Comparison of ENCODE assay signal across 26 cellular contexts in genomic region chr5:88899338-88899737, GRCh38. TPM values are rescaled to one million over a fixed set of nuclear protein-coding genes. Genes with fewer than 3 reads are reported as not detected.
A peak's percentile ranks its signal among the peaks of the same experiment; 100 is the strongest.
DNase-seq lines count a peak whose midpoint lies in the region; ATAC-seq, FAIRE-seq and TF ChIP-seq lines count a peak whose summit lies in the region.
"Had no signal": no experiment of that assay in that cellular context is flagged by ENCODE, and none has a peak within 500 bp of the region (broad histone marks: within the 10 kb centered on the region; RNA-seq: fewer than 3 reads in every experiment).

No MANE protein-coding gene starts in this region.

- no peak overlapping the region for H3K23ac ChIP-seq in H1 (ENCODE audit: insufficient read length)

- H3K4me3 ChIP-seq in H1 (ENCODE audit: extremely low read depth in 1 of 4, insufficient read depth in 2 of 4, low read depth in 3 of 4, low read length in 4 of 4): no peak overlapping the region
- H3K4me3 ChIP-seq: BLaER1 had no signal

- no peak overlapping the region for H4K8ac ChIP-seq in H1 (ENCODE audit: extremely low read depth, insufficient read depth, low read length)

- H2BK20ac ChIP-seq in H1 (ENCODE audit: low read length): peak overlapping the region; percentile 16; the same call in 1 of the 2 replicates

- no peak overlapping the region for H3K4me2 ChIP-seq in H1 (ENCODE audit: insufficient read depth in 1 of 2, low read depth in 2 of 2, low read length in 2 of 2)
- H3K4me2 ChIP-seq: BLaER1, SK-N-SH had no signal

- H3K36me3 ChIP-seq in H1 (ENCODE audit: control insufficient read depth in 2 of 4, insufficient read depth in 4 of 4, low read length in 3 of 4): no peaks in the 10 kb centered on the region
- H3K36me3 ChIP-seq: BLaER1 had no signal

- 91% methylated on average over 1 of the region's 1 CpG; no CpG with 5 or more reads in 1 of the 2 experiments for WGBS in H1 (ENCODE audit: extremely low coverage in 1 of 2, insufficient coverage in 1 of 2, insufficient read length in 1 of 2, insufficient replicate concordance in 2 of 2, low coverage in 1 of 2, low lambda C conversion rate in 2 of 2, missing lambda C conversion rate in 1 of 2), 2 experiments

- H3K18ac ChIP-seq in H1 (ENCODE audit: extremely low read depth, low read length): no peak overlapping the region

- H3K27ac Mint-ChIP-seq in stimulated activated naive B cell treated with anti-CD40 and anti-IgM and Interleukin-4, amounts not matched to agents 10 μg/mL and 1 μg/mL and 100 μg/mL, for 72 hours: no peak overlapping the region
- H3K27ac Mint-ChIP-seq: CD4-positive, CD25-positive, alpha-beta regulatory T cell; T-helper 1 cell treated with Interleukin-12 subunit alpha and Interleukin-12 subunit beta and Interleukin-4 antibody, amounts not matched to agents 30 μg/mL and 1 μg/mL, for 36 hours had no signal

- peaks cover 3% of the 10 kb centered on the region in 2 donors for H3K9me3 Mint-ChIP-seq in stimulated activated naive B cell treated with anti-CD40 and anti-IgM and Interleukin-4, amounts not matched to agents 10 μg/mL and 1 μg/mL and 100 μg/mL, for 72 hours
- H3K9me3 Mint-ChIP-seq: T-helper 1 cell treated with Interleukin-12 subunit alpha and Interleukin-12 subunit beta and Interleukin-4 antibody, amounts not matched to agents 30 μg/mL and 1 μg/mL, for 36 hours had no signal

- no peaks in the 10 kb centered on the region for H3K79me2 ChIP-seq in H1 (ENCODE audit: control insufficient read depth in 1 of 2, insufficient read depth in 2 of 2, low read length in 2 of 2)

- no peak overlapping the region for H4K5ac ChIP-seq in H1 (ENCODE audit: insufficient read length, low read depth, low read length)

- no peak for TF ChIP-seq EP300 in H1 (IDR thresholded peaks at IDR 0.05; ENCODE audit: borderline replicate concordance in 1 of 2, low read depth in 2 of 2, low read length in 2 of 2)

- peaks cover 0 to 8% (median 2%) of the 10 kb centered on the region in 4 experiments; a peak in 3 of 7 replicates for H3K4me1 ChIP-seq in H1 (replicated peaks in 1 of 4; ENCODE audit: control insufficient read depth in 3 of 4, insufficient read depth in 4 of 4, low read length in 3 of 4)
- H3K4me1 ChIP-seq: BLaER1 had no signal

- H3K14ac ChIP-seq in H1 (ENCODE audit: insufficient read length): no peak overlapping the region

- H3K27me3 Mint-ChIP-seq in stimulated activated naive B cell treated with anti-CD40 and anti-IgM and Interleukin-4, amounts not matched to agents 10 μg/mL and 1 μg/mL and 100 μg/mL, for 72 hours: no peaks in the 10 kb centered on the region
- H3K27me3 Mint-ChIP-seq: CD4-positive, CD25-positive, alpha-beta regulatory T cell had no signal

- H3K27me3 ChIP-seq in H1 (replicated peaks in 1 of 4; ENCODE audit: control insufficient read depth in 3 of 4, extremely low read depth in 1 of 4, insufficient read depth in 3 of 4, low read length in 3 of 4): no peaks in the 10 kb centered on the region
- H3K27me3 ChIP-seq: BLaER1 had no signal

- H3K27ac ChIP-seq in H1 (ENCODE audit: low read depth, low read length): no peak overlapping the region
- H3K27ac ChIP-seq: BLaER1 had no signal

- CTCF ChIA-PET in H1 (lab: Charles Lee; ENCODE audit: partially characterized antibody): no interaction called here

- POLR2A ChIA-PET in H1 (lab: Charles Lee; ENCODE audit: partially characterized antibody): no interaction called here

- no peak overlapping the region for H2BK5ac ChIP-seq in H1 (ENCODE audit: low read depth, low read length)

- peaks cover 4 to 13% of the 10 kb centered on the region in 2 donors for H3K36me3 Mint-ChIP-seq in stimulated activated naive B cell treated with anti-CD40 and anti-IgM and Interleukin-4, amounts not matched to agents 10 μg/mL and 1 μg/mL and 100 μg/mL, for 72 hours
- H3K36me3 Mint-ChIP-seq: CD4-positive, CD25-positive, alpha-beta regulatory T cell had no signal

- no peak overlapping the region for H3K4me3 Mint-ChIP-seq in stimulated activated naive B cell treated with anti-CD40 and anti-IgM and Interleukin-4, amounts not matched to agents 10 μg/mL and 1 μg/mL and 100 μg/mL, for 72 hours
- H3K4me3 Mint-ChIP-seq: CD4-positive, CD25-positive, alpha-beta regulatory T cell; T-helper 1 cell treated with Interleukin-12 subunit alpha and Interleukin-12 subunit beta and Interleukin-4 antibody, amounts not matched to agents 30 μg/mL and 1 μg/mL, for 36 hours had no signal

- H3K23me2 ChIP-seq in H1 (ENCODE audit: low read depth, low read length): no peaks in the 10 kb centered on the region

- no peak overlapping the region for H3K56ac ChIP-seq in H1 (replicated peaks; ENCODE audit: insufficient read length, low read depth, low read length)

- no peak for TF ChIP-seq RAD21 in H1 (IDR thresholded peaks at IDR 0.05 in 1 of 2, conservative IDR thresholded peaks at IDR 0.05 in 1 of 2; ENCODE audit: low read depth in 2 of 2, low read length in 2 of 2)

- no peak overlapping the region for H4K91ac ChIP-seq in H1 (replicated peaks; ENCODE audit: insufficient read length, low read length)

- H2BK12ac ChIP-seq in H1 (ENCODE audit: low read depth, low read length): no peak overlapping the region

- H3K79me1 ChIP-seq in H1 (ENCODE audit: low read depth, low read length): no peaks in the 10 kb centered on the region

- no peak overlapping the region for H2AK5ac ChIP-seq in H1 (ENCODE audit: low read depth, low read length)

- H3K4ac ChIP-seq in H1 (replicated peaks; ENCODE audit: insufficient read length, low read depth, low read length): no peak overlapping the region

- peaks cover 9 to 22% of the 10 kb centered on the region in 2 donors for H3K4me1 Mint-ChIP-seq in stimulated activated naive B cell treated with anti-CD40 and anti-IgM and Interleukin-4, amounts not matched to agents 10 μg/mL and 1 μg/mL and 100 μg/mL, for 72 hours
- H3K4me1 Mint-ChIP-seq: CD4-positive, CD25-positive, alpha-beta regulatory T cell had no signal

- no peak for TF ChIP-seq CTCF in H1 (IDR thresholded peaks at IDR 0.05; ENCODE audit: control extremely low read depth in 1 of 3, insufficient read depth in 1 of 3, low read depth in 1 of 3, low read length in 3 of 3)

- no peak for DNase-seq in H1 (ENCODE audit: low read depth in 1 of 2, low spot score in 2 of 2)
- no peak for DNase-seq in stimulated activated naive B cell treated with anti-CD40 and anti-IgM and Interleukin-4, amounts not matched to agents 10 μg/mL and 1 μg/mL and 100 μg/mL, for 72 hours
- no peak for DNase-seq in H4 (ENCODE audit: low spot score)
- DNase-seq in NCI-H146 (lab: John Stamatoyannopoulos, UW): no peak
- DNase-seq: CD4-positive, CD25-positive, alpha-beta regulatory T cell; DMS153; DND-41; GOT3; Karpas-422; NCI-H1694 treated with DMSO at 0.1 percent for 48 hours; NCI-H2081; NCI-H2227 treated with DMSO at 0.1 percent for 48 hours; NCI-H510A; NCI-H69; SIG-M5; SK-N-SH; SW 1271 had no signal

- ATAC-seq in GM18861 (IDR thresholded peaks at IDR 0.05; ENCODE audit: unreplicated experiment): peak; percentile 50
- ATAC-seq in HG02870 (IDR thresholded peaks at IDR 0.05; ENCODE audit: unreplicated experiment): peak; percentile 75
- ATAC-seq in stimulated activated naive B cell treated with anti-CD40 and anti-IgM and Interleukin-4, amounts not matched to agents 10 μg/mL and 1 μg/mL and 100 μg/mL, for 72 hours (replicated peaks): peak; percentile 61 to 70
- no peak for ATAC-seq in HG02642 (IDR thresholded peaks at IDR 0.05; ENCODE audit: poor library complexity, unreplicated experiment)
- ATAC-seq: HCT116, HepG2 had no signal

- H3K9me3 ChIP-seq in H1 (ENCODE audit: insufficient read depth in 2 of 2, low read depth in 1 of 2, low read length in 1 of 2): no peaks in the 10 kb centered on the region
- H3K9me3 ChIP-seq: BLaER1, SK-N-SH had no signal

- no peak overlapping the region for H3K9ac ChIP-seq in H1 (replicated peaks in 1 of 4; ENCODE audit: extremely low read depth in 1 of 4, low read depth in 3 of 4, low read length in 3 of 4)
- H3K9ac ChIP-seq: BLaER1, SK-N-SH had no signal

- TF ChIP-seq POLR2A in H1 (IDR thresholded peaks at IDR 0.05; ENCODE audit: control extremely low read depth in 1 of 2, low read depth in 2 of 2, low read length in 2 of 2): no peak

- H2AFZ ChIP-seq in H1 (ENCODE audit: low read length): no peak overlapping the region

- H2BK15ac ChIP-seq in H1 (ENCODE audit: low read length): no peak overlapping the region

- H4K20me1 ChIP-seq in H1 (replicated peaks in 1 of 2; ENCODE audit: control insufficient read depth in 1 of 2, insufficient read depth in 2 of 2, low read length in 2 of 2): no peaks in the 10 kb centered on the region
- H4K20me1 ChIP-seq: BLaER1 had no signal

- FAIRE-seq in H1 (lab: Jason Lieb, UNC): no peak
- FAIRE-seq: A204.1, HepG2, RCC 7860 had no signal

- H2BK120ac ChIP-seq in H1 (replicated peaks; ENCODE audit: low read depth, low read length): no peak overlapping the region

TF ChIP-seq in H1, 55 proteins besides CTCF, POLR2A, EP300 and RAD21 (continues in another document):
- TF ChIP-seq ZNF274 (IDR thresholded peaks at IDR 0.05; ENCODE audit: borderline replicate concordance, extremely low read depth, low read length) (no peak), ATF3 (IDR thresholded peaks at IDR 0.05; ENCODE audit: insufficient read depth, low read depth, low read length) (no peak), KDM1A (IDR thresholded peaks at IDR 0.05; ENCODE audit: borderline replicate concordance, low read length) (no peak), SP1 (IDR thresholded peaks at IDR 0.05; ENCODE audit: low read depth, low read length) (no peak), EGR1 (IDR thresholded peaks at IDR 0.05; ENCODE audit: borderline replicate concordance, low read depth, low read length) (no peak), CBX5 (IDR thresholded peaks at IDR 0.05; ENCODE audit: low read depth, low read length) (no peak), PHF8 (conservative IDR thresholded peaks at IDR 0.05; ENCODE audit: low read depth, low read length) (no peak), TAF1 (IDR thresholded peaks at IDR 0.05; ENCODE audit: low read depth, low read length) (no peak), SUZ12 (IDR thresholded peaks at IDR 0.05; ENCODE audit: low read length) (no peak), EZH2 (IDR thresholded peaks at IDR 0.05; ENCODE audit: low read depth, low read length, severe bottlenecking) (no peak)

RNA-seq across cellular contexts. Expression of gene MEF2C, which starts 16.4 kb away (rescaled TPM):
- total RNA-seq in H1 (2021; fragmentation: NEBNext Ultra II Directional; extraction: Animal tissue kit (Norgen Biotek cat#: 25700)): 0.99 and 1.4 TPM in 2 replicates
- 0.59 and 0.75 TPM in 2 replicates for polyA plus RNA-seq in H1 (2011; rRNA removed)
- 0.22 TPM for polyA plus RNA-seq in H1 (2011; cell fraction: cytosol; rRNA removed)
- 1.0 TPM for polyA plus RNA-seq in H1 (2011; cell fraction: nucleus; rRNA removed)
- polyA plus RNA-seq in H1 (2012, experiment 1 of 2): 0.35 to 1.3 TPM (median 1.0 TPM) in 4 replicates
- not detected for polyA plus RNA-seq in H1 (2012, experiment 2 of 2)
- 1.1 TPM for polyA plus RNA-seq in H1 (2013, experiment 1 of 2)
- polyA plus RNA-seq in H1 (2013, experiment 2 of 2): 0.87 TPM
- 1.4 and 2.0 TPM in 2 replicates for polyA minus RNA-seq in H1 (2011; rRNA and poly(A)+ RNA removed)
- polyA minus RNA-seq in H1 (2011; cell fraction: cytosol; rRNA and poly(A)+ RNA removed): not detected
- polyA minus RNA-seq in H1 (2011; cell fraction: nucleus; rRNA and poly(A)+ RNA removed): 4.0 TPM
- total RNA-seq in H4 (2014; rRNA removed; shearing (Covaris generic)): 7.5 and 8.3 TPM in 2 replicates
- polyA plus RNA-seq: HepG2 had no signal
